Comparison of ENCODE assay signal across 8 cellular contexts in genomic region chr1:85276290-85277026, GRCh38. TPM values are rescaled to one million over a fixed set of nuclear protein-coding genes. Genes with fewer than 3 reads are reported as not detected.
DNase-seq lines count a peak whose midpoint lies in the region; ATAC-seq, FAIRE-seq and TF ChIP-seq lines count a peak whose summit lies in the region.

TSS of gene BCL10 (minus strand) at chr1:85276632. CDS start at chr1:85276352, 280 bp downstream.

- no peaks in the 10 kb centered on the region for H3K9me2 ChIP-seq in OCI-LY7 (ENCODE audit: insufficient read depth, low read length)

- no TSS peak for BruUV-seq in OCI-LY7 (replicated peaks; lab: Mats Ljungman, UMichigan)

- CTCF ChIA-PET in OCI-LY7 (lab: Charles Lee; ENCODE audit: unreplicated experiment), result interaction anchor here (0.6 to 1.3 kb wide), 5 partner anchors 14 to 602 kb away, joined by 3 to 9 read pairs (median 3); partner anchors contain the start of gene C1orf52

- peak; percentile 6 for FAIRE-seq in D721Med (lab: Jason Lieb, UNC)

- H3K79me2 ChIP-seq in OCI-LY7 (ENCODE audit: insufficient read depth, low read depth, low read length), result peaks cover 46% of the 10 kb centered on the region

- H3K4me3 Mint-ChIP-seq in endothelial cell (ENCODE audit: unreplicated experiment) (peak within 1 kb of the TSS; percentile 93), mesothelial cell of epicardium (peak within 1 kb of the TSS; percentile 87)

- H3K27ac Mint-ChIP-seq in endothelial cell (ENCODE audit: unreplicated experiment) (peak within 1 kb of the TSS; percentile 98), mesothelial cell of epicardium (peak within 1 kb of the TSS; percentile 93)

- intact Hi-C loops in OCI-LY7 (cut with micrococcal nuclease; ENCODE audit: unreplicated experiment), result loop anchor here (5.0 to 10.0 kb wide), 4 partner anchors 279 to 974 kb away; partner anchors contain the start of genes MCOLN2, SAMD13 and SSX2IP

- H3K4me1 Mint-ChIP-seq in endothelial cell (ENCODE audit: unreplicated experiment) (peaks cover 31% of the 10 kb centered on the region), mesothelial cell of epicardium (peaks cover 36% of the 10 kb centered on the region)

- DNase-seq in D721Med (ENCODE audit: insufficient read length, low spot score), result peak; percentile 72
- peak; percentile 78 for DNase-seq in HuH-7.5 (ENCODE audit: low spot score)
- peak; percentile 98 for DNase-seq in OCI-LY7 (ENCODE audit: low spot score)
- peak; percentile 93 for DNase-seq in activated T-cell treated with anti-CD3 and anti-CD28 coated beads for 1 hour (ENCODE audit: low read depth)
- DNase-seq in endothelial cell (ENCODE audit: low spot score), result peak; percentile 96
- DNase-seq in mesothelial cell of epicardium (ENCODE audit: low spot score in 2 of 2, unreplicated experiment in 2 of 2), result peak; percentile 92 to 96
- DNase-seq in stimulated activated CD8-positive, alpha-beta memory T cell treated with anti-CD3 and anti-CD28 coated beads, Interleukin-15, amount 100 ng/mL, for 48 hours (ENCODE audit: low read depth in 2 of 2), result peak; percentile 98 to 99

- TF ChIP-seq CTCF in D721Med (IDR thresholded peaks at IDR 0.05; ENCODE audit: insufficient read depth, missing control alignments) (no peak), OCI-LY7 (conservative IDR thresholded peaks at IDR 0.05; ENCODE audit: low read length) (no peak), endothelial cell (IDR thresholded peaks at IDR 0.05; ENCODE audit: unreplicated experiment) (no peak), mesothelial cell of epicardium (IDR thresholded peaks at IDR 0.05; ENCODE audit: unreplicated experiment) (no peak)

- peak within 1 kb of the TSS; percentile 82 for H3K27ac ChIP-seq in OCI-LY7 (ENCODE audit: low read depth, low read length, poor library complexity, severe bottlenecking)

- H3K9me3 ChIP-seq in OCI-LY7 (ENCODE audit: low read length), result 0 out of 2 replicates have a peak, but pooled peaks cover 6% of the 10 kb centered on the region

- H3K4me3 ChIP-seq in OCI-LY7 (ENCODE audit: low read depth, low read length, poor library complexity, severe bottlenecking), result peak within 1 kb of the TSS; percentile 96

- peaks cover 32% of the 10 kb centered on the region for H3K36me3 ChIP-seq in OCI-LY7 (ENCODE audit: insufficient read depth, low read length)

- H3K4me2 ChIP-seq in OCI-LY7 (ENCODE audit: low read length), result peak within 1 kb of the TSS; percentile 91

- H3K36me3 Mint-ChIP-seq in endothelial cell (ENCODE audit: low read depth, unreplicated experiment) (peaks cover 4% of the 10 kb centered on the region), mesothelial cell of epicardium (peaks cover 5% of the 10 kb centered on the region)

- H2AFZ ChIP-seq in OCI-LY7 (ENCODE audit: low read length), result peak within 1 kb of the TSS; percentile 82

- POLR2A ChIA-PET in OCI-LY7 (lab: Charles Lee), result interaction anchor here (0.6 to 4.4 kb wide), 24 partner anchors 8 to 1392 kb away, joined by 3 to 34 read pairs (median 4); partner anchors contain the start of genes C1orf52, GNG5, SPATA1 and ZNHIT6

- ATAC-seq in GM21526 (IDR thresholded peaks at IDR 0.05; ENCODE audit: low FRiP score, unreplicated experiment), result peak; percentile 97

- H3K9me3 Mint-ChIP-seq in endothelial cell (ENCODE audit: unreplicated experiment), result no peaks in the 10 kb centered on the region
- H3K9me3 Mint-ChIP-seq in mesothelial cell of epicardium, result no peaks in the 10 kb centered on the region

- H4K20me1 ChIP-seq in OCI-LY7 (ENCODE audit: insufficient read depth, low read length), result peaks cover 22% of the 10 kb centered on the region

- H3K27me3 Mint-ChIP-seq in endothelial cell (ENCODE audit: unreplicated experiment) (peaks cover 11% of the 10 kb centered on the region), mesothelial cell of epicardium (ENCODE audit: low read depth) (no peaks in the 10 kb centered on the region)

- H3K4me1 ChIP-seq in OCI-LY7 (ENCODE audit: insufficient read depth, low read length, poor library complexity, severe bottlenecking), result peaks cover 25% of the 10 kb centered on the region

RNA-seq across cellular contexts. Expression of gene BCL10, which starts in this region (rescaled TPM):
- total RNA-seq in OCI-LY7 (2014; rRNA removed; shearing (Covaris generic)), result 10.6 and 17.4 TPM in 2 replicates
- 29.0 and 32.5 TPM in 2 replicates for total RNA-seq in OCI-LY7 (2022)
- total RNA-seq in endothelial cell (ENCODE audit: unreplicated experiment), result 33.6 TPM
- total RNA-seq in mesothelial cell of epicardium, result 26.9 to 28.4 TPM (median 27.2 TPM) in 3 replicates

Comparison
In these comparisons a context has a peak if more than half of its experiments do, and no peak if none do; other contexts are left out.
1. Peak in every context shown above with its lines: DNase-seq, ATAC-seq, H3K4me3 ChIP-seq and H3K27ac ChIP-seq.